Comparison of ENCODE assay signal across 8 cellular contexts in genomic region chr5:55636177-55636576, GRCh38.
DNase-seq lines count a peak whose midpoint lies in the region; TF ChIP-seq lines count a peak whose summit lies in the region.
"Had no signal": no experiment of that assay in that cellular context is flagged by ENCODE, and none has a peak within 500 bp of the region (broad histone marks: within the 10 kb centered on the region; RNA-seq: fewer than 3 reads in every experiment).

No MANE protein-coding gene starts in this region.

- 50% methylated on average over 2 of the region's 2 CpGs for WGBS in suprapubic skin

- peak overlapping the region; percentile 36 for H3K27ac ChIP-seq in suprapubic skin

- DNase-seq in NCI-H1105 treated with DMSO at 0.1 percent for 48 hours (lab: John Stamatoyannopoulos, UW) (peak; percentile 15), SK-N-DZ (ENCODE audit: low spot score) (peak; percentile 31), left kidney (ENCODE audit: low read depth, low spot score) (peak; percentile 66), suprapubic skin (ENCODE audit: low spot score in 2 of 2) (no peak), GF-D8 (lab: John Stamatoyannopoulos, UW) (no peak), hypothalamus (lab: John Stamatoyannopoulos, UW) (no peak)
- DNase-seq in NK-92 treated with Interleukin-12 subunit alpha and Interleukin-12 subunit beta, amount 100 ng/mL, for 24 hours (lab: John Stamatoyannopoulos, UW), result no peak
- DNase-seq: DMS79 treated with DMSO at 0.1 percent for 48 hours had no signal

- TF ChIP-seq EP300 in suprapubic skin (IDR thresholded peaks at IDR 0.05), result no peak

- peaks cover 37% of the 10 kb centered on the region for H3K4me1 ChIP-seq in suprapubic skin

- no peaks in the 10 kb centered on the region for H3K27me3 ChIP-seq in suprapubic skin

- no peak for TF ChIP-seq POLR2A in suprapubic skin (IDR thresholded peaks at IDR 0.05)

- H3K36me3 ChIP-seq in suprapubic skin, result no peaks in the 10 kb centered on the region

- TF ChIP-seq CTCF in suprapubic skin (IDR thresholded peaks at IDR 0.05), result no peak

- H3K4me3 ChIP-seq in suprapubic skin, result no peak overlapping the region

- no peaks in the 10 kb centered on the region for H3K9me3 ChIP-seq in suprapubic skin

Comparison
In these comparisons a context has a peak if more than half of its experiments do, and no peak if none do; other contexts are left out.
1. DNase-seq: peak in NCI-H1105 treated with DMSO at 0.1 percent for 48 hours (single experiment), SK-N-DZ (single experiment) and left kidney (single experiment); none in suprapubic skin (0 of 2), GF-D8 (single experiment), hypothalamus (0 of 51) and NK-92 treated with Interleukin-12 subunit alpha and Interleukin-12 subunit beta, amount 100 ng/mL, for 24 hours (single experiment).